25 cellular contexts compared by ENCODE assay signal in the genomic region with DNA sequence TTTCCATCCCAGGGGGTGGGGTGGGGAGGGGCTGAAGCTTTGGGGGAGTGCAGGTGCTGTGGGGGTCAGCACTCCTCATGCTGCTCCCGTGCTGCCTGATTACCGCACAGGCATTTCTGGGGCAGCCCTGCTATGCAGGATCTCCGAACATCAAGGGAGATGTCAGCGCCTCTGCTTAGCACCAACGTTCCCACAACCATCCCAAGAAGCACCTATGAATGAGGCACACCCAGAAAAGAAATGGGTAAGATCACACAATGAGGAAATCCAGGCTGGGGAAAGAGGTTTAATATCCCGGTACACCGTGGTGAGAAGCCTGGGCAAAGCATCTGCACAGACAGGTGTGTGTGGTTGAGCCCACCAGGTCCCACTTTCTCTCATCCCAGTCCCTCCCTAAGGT.
"Had no signal": no experiment of that assay in that cellular context is flagged by ENCODE, and none has a peak within 500 bp of the region (broad histone marks: within the 10 kb centered on the region; RNA-seq: fewer than 3 reads in every experiment).

No MANE protein-coding gene starts in this region.

- DNase-seq: dermis blood vessel endothelial cell; foreskin fibroblast; gastrocnemius medialis; left ventricle myocardium superior; lower lobe of right lung; mucosa of descending colon; naive B cell; spleen; stimulated activated CD4-positive, alpha-beta T cell treated with anti-CD3 and anti-CD28 coated beads, Interleukin-4, amount 100 ng/mL, for 4 hours; stimulated activated naive CD8-positive, alpha-beta T cell treated with anti-CD3 and anti-CD28 coated beads, Interleukin-15, Interleukin-2, amounts not matched to agents 100 U/mL and 50 U/mL, for 24 hours; substantia nigra; testis; tibial artery had no signal

- H3K9me3 Mint-ChIP-seq: memory B cell; naive B cell; natural killer cell treated with Interleukin-12 subunit alpha and Interleukin-12 subunit beta and Interleukin-15 and Interleukin-18, amount 100 ng/mL, for 72 hours; neural crest cell; stimulated activated memory B cell treated with anti-CD40 and anti-IgM and Interleukin-4, amounts not matched to agents 10 μg/mL and 1 μg/mL and 100 μg/mL, for 72 hours; type B pancreatic cell had no signal

- H3K27ac Mint-ChIP-seq: memory B cell; natural killer cell treated with Interleukin-12 subunit alpha and Interleukin-12 subunit beta and Interleukin-15 and Interleukin-18, amount 100 ng/mL, for 72 hours; stimulated activated memory B cell treated with anti-CD40 and anti-IgM and Interleukin-4, amounts not matched to agents 10 μg/mL and 1 μg/mL and 100 μg/mL, for 72 hours; type B pancreatic cell had no signal

- H3K4me3 ChIP-seq: coronary artery, gastrocnemius medialis, lower lobe of right lung, mucosa of descending colon, prostate gland, right atrium auricular region, skin epidermis, spleen, testis, tibial artery had no signal

- H3K4me3 Mint-ChIP-seq: memory B cell; natural killer cell treated with Interleukin-12 subunit alpha and Interleukin-12 subunit beta and Interleukin-15 and Interleukin-18, amount 100 ng/mL, for 72 hours; neural crest cell; stimulated activated memory B cell treated with anti-CD40 and anti-IgM and Interleukin-4, amounts not matched to agents 10 μg/mL and 1 μg/mL and 100 μg/mL, for 72 hours; type B pancreatic cell had no signal

- H3K9me3 ChIP-seq: gastrocnemius medialis, lower lobe of right lung, mucosa of descending colon, neutrophil, prostate gland, right atrium auricular region, spleen, testis, tibial artery had no signal

- ATAC-seq: esophagus mucosa; gastrocnemius medialis; lower lobe of right lung; mucosa of descending colon; natural killer cell treated with Interleukin-12 subunit alpha and Interleukin-12 subunit beta and Interleukin-15 and Interleukin-18, amount 100 ng/mL, for 72 hours; stimulated activated memory B cell treated with anti-CD40 and anti-IgM and Interleukin-4, amounts not matched to agents 10 μg/mL and 1 μg/mL and 100 μg/mL, for 72 hours; stimulated activated naive CD8-positive, alpha-beta T cell treated with anti-CD3 and anti-CD28 coated beads, Interleukin-15, Interleukin-2, amounts not matched to agents 100 U/mL and 50 U/mL, for 24 hours had no signal

- H3K27me3 Mint-ChIP-seq: memory B cell; natural killer cell treated with Interleukin-12 subunit alpha and Interleukin-12 subunit beta and Interleukin-15 and Interleukin-18, amount 100 ng/mL, for 72 hours; stimulated activated memory B cell treated with anti-CD40 and anti-IgM and Interleukin-4, amounts not matched to agents 10 μg/mL and 1 μg/mL and 100 μg/mL, for 72 hours had no signal

- H3K4me1 ChIP-seq: gastrocnemius medialis, lower lobe of right lung, prostate gland, testis had no signal

- H3K36me3 Mint-ChIP-seq: natural killer cell treated with Interleukin-12 subunit alpha and Interleukin-12 subunit beta and Interleukin-15 and Interleukin-18, amount 100 ng/mL, for 72 hours had no signal

- H3K27ac ChIP-seq: coronary artery, epithelial cell of prostate, lower lobe of right lung, neutrophil, prostate gland, right atrium auricular region, skin epidermis, spleen, testis, tibial artery had no signal

- H3K27me3 ChIP-seq: gastrocnemius medialis, right atrium auricular region, testis, tibial artery had no signal
